Comparison of ENCODE assay signal across 20 cellular contexts in genomic region chr2:598043-598802, GRCh38.
DNase-seq lines count a peak whose midpoint lies in the region; ATAC-seq and TF ChIP-seq lines count a peak whose summit lies in the region.
"Had no signal": no experiment of that assay in that cellular context is flagged by ENCODE, and none has a peak within 500 bp of the region (broad histone marks: within the 10 kb centered on the region; RNA-seq: fewer than 3 reads in every experiment).

No MANE protein-coding gene starts in this region.

- H3K4me2 ChIP-seq in OCI-LY7 (ENCODE audit: low read length), result no peak overlapping the region
- H3K4me2 ChIP-seq: PC-9 had no signal

- H3K9me3 Mint-ChIP-seq in osteocyte (ENCODE audit: unreplicated experiment), result no peaks in the 10 kb centered on the region
- no peaks in the 10 kb centered on the region for H3K9me3 Mint-ChIP-seq in activated T-cell treated with anti-CD3 and anti-CD28 coated beads, Interleukin-2, amount 50 U/mL, for 72 hours
- H3K9me3 Mint-ChIP-seq: CD8-positive, alpha-beta T cell had no signal

- POLR2A ChIA-PET in OCI-LY7 (lab: Charles Lee), result no interaction called here

- no peak overlapping the region for H3K27ac ChIP-seq in OCI-LY7 (ENCODE audit: low read depth, low read length, poor library complexity, severe bottlenecking)
- H3K27ac ChIP-seq: HL-60, PC-9 had no signal

- no peak overlapping the region for H3K4me3 ChIP-seq in OCI-LY7 (ENCODE audit: low read depth, low read length, poor library complexity, severe bottlenecking)
- H3K4me3 ChIP-seq: K562, PC-9 had no signal

- DNase-seq in G401 (ENCODE audit: low spot score) (peak; percentile 53), M059J (ENCODE audit: low read depth) (peak; percentile 75), cerebellar cortex (ENCODE audit: low spot score) (peak; percentile 34), osteocyte (ENCODE audit: extremely low spot score, unreplicated experiment) (peak; percentile 81), mucosa of gallbladder (ENCODE audit: low spot score) (no peak), OCI-LY7 (ENCODE audit: low spot score) (no peak)
- DNase-seq in activated T-cell treated with anti-CD3 and anti-CD28 coated beads, Interleukin-2, amount 50 U/mL, for 72 hours, result no peak
- DNase-seq: CD8-positive, alpha-beta T cell; DMS 273 treated with DMSO at 0.1 percent for 48 hours; EL; NCI-H1092 treated with DMSO at 0.1 percent for 48 hours; NCI-H1694; NCI-H345; NCI-H69; PC-9; Right ventricle myocardium superior had no signal

- no peaks in the 10 kb centered on the region for H3K9me3 ChIP-seq in OCI-LY7 (ENCODE audit: low read length)

- in situ Hi-C loops in G401 (cut with HindIII; ENCODE audit: low sequenced_read_pairs), result no loop called here

- intact Hi-C loops in OCI-LY7 (cut with micrococcal nuclease; ENCODE audit: unreplicated experiment), result no loop called here

- peaks cover 25% of the 10 kb centered on the region for H3K4me1 Mint-ChIP-seq in osteocyte (ENCODE audit: unreplicated experiment)
- peaks cover 4% of the 10 kb centered on the region for H3K4me1 Mint-ChIP-seq in activated T-cell treated with anti-CD3 and anti-CD28 coated beads, Interleukin-2, amount 50 U/mL, for 72 hours (ENCODE audit: low read depth)
- H3K4me1 Mint-ChIP-seq: B cell had no signal

- no peaks in the 10 kb centered on the region for H4K20me1 ChIP-seq in OCI-LY7 (ENCODE audit: insufficient read depth, low read length)

- no peak overlapping the region for H3K4me3 Mint-ChIP-seq in osteocyte (ENCODE audit: unreplicated experiment)
- H3K4me3 Mint-ChIP-seq in activated T-cell treated with anti-CD3 and anti-CD28 coated beads, Interleukin-2, amount 50 U/mL, for 72 hours, result no peak overlapping the region
- H3K4me3 Mint-ChIP-seq: B cell; CD8-positive, alpha-beta T cell had no signal

- H2AFZ ChIP-seq in OCI-LY7 (ENCODE audit: low read length), result no peak overlapping the region
- H2AFZ ChIP-seq: PC-9 had no signal

- H3K36me3 ChIP-seq in OCI-LY7 (ENCODE audit: insufficient read depth, low read length), result no peaks in the 10 kb centered on the region

- H3K4me1 ChIP-seq in OCI-LY7 (ENCODE audit: insufficient read depth, low read length, poor library complexity, severe bottlenecking), result no peaks in the 10 kb centered on the region

- BruUV-seq in OCI-LY7 (replicated peaks; lab: Mats Ljungman, UMichigan), result no TSS peak

- no peak for ATAC-seq in activated T-cell treated with anti-CD3 and anti-CD28 coated beads, Interleukin-2, amount 50 U/mL, for 72 hours (replicated peaks in 1 of 2)
- ATAC-seq: CD8-positive, alpha-beta T cell; HCT116; K562 had no signal

- no peaks in the 10 kb centered on the region for H3K9me2 ChIP-seq in OCI-LY7 (ENCODE audit: insufficient read depth, low read length)

- CTCF ChIA-PET in OCI-LY7 (lab: Charles Lee; ENCODE audit: unreplicated experiment), result no interaction called here

- TF ChIP-seq CTCF in osteocyte (IDR thresholded peaks at IDR 0.05), result no peak
- no peak for TF ChIP-seq CTCF in OCI-LY7 (conservative IDR thresholded peaks at IDR 0.05; ENCODE audit: low read length)

- no peak overlapping the region for H3K27ac Mint-ChIP-seq in osteocyte (ENCODE audit: unreplicated experiment)
- H3K27ac Mint-ChIP-seq in activated T-cell treated with anti-CD3 and anti-CD28 coated beads, Interleukin-2, amount 50 U/mL, for 72 hours, result no peak overlapping the region
- H3K27ac Mint-ChIP-seq: B cell; CD8-positive, alpha-beta T cell had no signal

- H3K27me3 Mint-ChIP-seq in osteocyte (ENCODE audit: unreplicated experiment), result peaks cover 2% of the 10 kb centered on the region
- H3K27me3 Mint-ChIP-seq in activated T-cell treated with anti-CD3 and anti-CD28 coated beads, Interleukin-2, amount 50 U/mL, for 72 hours (ENCODE audit: low read depth), result no peaks in the 10 kb centered on the region

- no peaks in the 10 kb centered on the region for H3K79me2 ChIP-seq in OCI-LY7 (ENCODE audit: insufficient read depth, low read depth, low read length)

- no peaks in the 10 kb centered on the region for H3K36me3 Mint-ChIP-seq in osteocyte (ENCODE audit: unreplicated experiment)
- H3K36me3 Mint-ChIP-seq in activated T-cell treated with anti-CD3 and anti-CD28 coated beads, Interleukin-2, amount 50 U/mL, for 72 hours (ENCODE audit: insufficient read depth in 2 of 2), result no peaks in the 10 kb centered on the region
- H3K36me3 Mint-ChIP-seq: CD8-positive, alpha-beta T cell had no signal

Comparison
In these comparisons a context has a peak if more than half of its experiments do, and no peak if none do; other contexts are left out.
1. DNase-seq: peak in G401 (single experiment), M059J (single experiment), cerebellar cortex (single experiment) and osteocyte (single experiment); none in mucosa of gallbladder (single experiment), OCI-LY7 (single experiment) and activated T-cell treated with anti-CD3 and anti-CD28 coated beads, Interleukin-2, amount 50 U/mL, for 72 hours (0 of 2).